ENCODE assay signal across 8 cellular contexts in genomic region chr2:148614332-148615049, GRCh38. TPM values are rescaled to one million over a fixed set of nuclear protein-coding genes. Genes with fewer than 3 reads are reported as not detected.
DNase-seq lines count a peak whose midpoint lies in the region; ATAC-seq, FAIRE-seq and TF ChIP-seq lines count a peak whose summit lies in the region.

No MANE protein-coding gene starts in this region.

- FAIRE-seq in GM19239 (lab: Jason Lieb, UNC), result peak; percentile 93

- H3K4me1 Mint-ChIP-seq in CD14-positive monocyte, result peaks cover 28% of the 10 kb centered on the region
- H3K4me1 Mint-ChIP-seq in endodermal cell, result peaks cover 32% of the 10 kb centered on the region
- peaks cover 25% of the 10 kb centered on the region for H3K4me1 Mint-ChIP-seq in neural progenitor cell

- H3K36me3 ChIP-seq in endodermal cell (ENCODE audit: control insufficient read depth, insufficient read depth, low read length) (no peaks in the 10 kb centered on the region), neural progenitor cell (no peaks in the 10 kb centered on the region)

- H3K27me3 Mint-ChIP-seq in CD14-positive monocyte (ENCODE audit: low read depth in 3 of 3) (no peaks in the 10 kb centered on the region), endodermal cell (ENCODE audit: insufficient read depth) (no peaks in the 10 kb centered on the region), neural progenitor cell (ENCODE audit: insufficient read depth, low read depth) (no peaks in the 10 kb centered on the region)

- no peaks in the 10 kb centered on the region for H4K20me1 ChIP-seq in neural progenitor cell (ENCODE audit: low read depth)

- H3K36me3 Mint-ChIP-seq in CD14-positive monocyte (no peaks in the 10 kb centered on the region), endodermal cell (ENCODE audit: low read depth) (no peaks in the 10 kb centered on the region), neural progenitor cell (no peaks in the 10 kb centered on the region)

- peaks cover 5% of the 10 kb centered on the region for H3F3A ChIP-seq in neural progenitor cell (ENCODE audit: low read depth)

- H3K27ac ChIP-seq in endodermal cell (ENCODE audit: low read depth, low read length) (peak overlapping the region; percentile 3), neural progenitor cell (no peak overlapping the region)

- H3K9ac ChIP-seq in endodermal cell (ENCODE audit: extremely low read depth, low read length, poor library complexity, severe bottlenecking) (no peak overlapping the region), neural progenitor cell (no peak overlapping the region)

- H3K27ac Mint-ChIP-seq in CD14-positive monocyte, result peak overlapping the region; percentile 87 to 94 (median 92)
- peak overlapping the region; percentile 37 for H3K27ac Mint-ChIP-seq in endodermal cell
- H3K27ac Mint-ChIP-seq in neural progenitor cell, result peak overlapping the region; percentile 84

- H3K4me2 ChIP-seq in neural progenitor cell, result peak overlapping the region; percentile 50

- H3K4me3 ChIP-seq in endodermal cell (ENCODE audit: low read length), result no peak overlapping the region
- no peak overlapping the region for H3K4me3 ChIP-seq in neural progenitor cell

- ATAC-seq in HG03108 (IDR thresholded peaks at IDR 0.05; ENCODE audit: unreplicated experiment), result peak; percentile 91

- TF ChIP-seq CTCF in CD14-positive monocyte (IDR thresholded peaks at IDR 0.05) (no peak), endodermal cell (conservative IDR thresholded peaks at IDR 0.05) (no peak), neural progenitor cell (IDR thresholded peaks at IDR 0.05) (no peak)

- H3K4me3 Mint-ChIP-seq in CD14-positive monocyte (peak overlapping the region; percentile 51 to 83), endodermal cell (no peak overlapping the region), neural progenitor cell (no peak overlapping the region)

- H3K9me3 Mint-ChIP-seq in CD14-positive monocyte (peaks cover 0 to 1% (median 0%) of the 10 kb centered on the region in 7 donors), endodermal cell (no peaks in the 10 kb centered on the region), neural progenitor cell (no peaks in the 10 kb centered on the region)

- 58 to 73% methylated on average over 3 to 5 of the region's 5 CpGs for WGBS in endodermal cell (ENCODE audit: insufficient coverage in 1 of 2, insufficient read length in 1 of 2), 2 experiments

- peaks cover 6% of the 10 kb centered on the region for H3K4me1 ChIP-seq in endodermal cell (ENCODE audit: control insufficient read depth, insufficient read depth, low read length)
- H3K4me1 ChIP-seq in neural progenitor cell, result peaks cover 23% of the 10 kb centered on the region

- intact Hi-C loops in CD14-positive monocyte (cut with micrococcal nuclease), result loop anchor here in 1 of 2 donors (2.0 kb wide), 1 partner anchor 28 kb away; no protein-coding TSS in a partner anchor

- H3K79me2 ChIP-seq in neural progenitor cell (ENCODE audit: low read depth), result no peaks in the 10 kb centered on the region

- H3K27me3 ChIP-seq in endodermal cell (ENCODE audit: control insufficient read depth, insufficient read depth, low read length, poor library complexity, severe bottlenecking), result no peaks in the 10 kb centered on the region
- H3K27me3 ChIP-seq in neural progenitor cell, result no peaks in the 10 kb centered on the region

- no peaks in the 10 kb centered on the region for H3K9me3 ChIP-seq in endodermal cell (ENCODE audit: control insufficient read depth, low read length)
- no peaks in the 10 kb centered on the region for H3K9me3 ChIP-seq in neural progenitor cell (ENCODE audit: low read depth)

- DNase-seq in CD14-positive monocyte (ENCODE audit: low spot score) (peak; percentile 48), GM19239 (ENCODE audit: insufficient read length, low spot score) (peak; percentile 44), RPMI8226 (peak; percentile 49), endodermal cell (no peak), neural progenitor cell (ENCODE audit: low spot score) (no peak), NCI-H2107 treated with DMSO at 0.1 percent for 48 hours (lab: John Stamatoyannopoulos, UW; ENCODE audit: unreplicated experiment) (no peak), SHP77 (lab: John Stamatoyannopoulos, UW) (no peak)

- H2AFZ ChIP-seq in neural progenitor cell (replicated peaks), result no peak overlapping the region

RNA-seq across cellular contexts. Expression of gene EPC2, which starts 30.1 kb away (rescaled TPM):
- polyA plus RNA-seq in CD14-positive monocyte, result 1 to 10 TPM; 1.4 to 2.0 TPM
- 10 to 100 TPM; 23.0 to 32.0 TPM for total RNA-seq in endodermal cell
- polyA plus RNA-seq in endodermal cell (2013, experiment 1 of 2), result 23.9 TPM
- polyA plus RNA-seq in endodermal cell (2013, experiment 2 of 2), result 24.6 TPM
- total RNA-seq in neural progenitor cell (ENCODE audit: low replicate concordance), result 28.0 and 39.3 TPM in 2 replicates

Comparison
In these comparisons a context has a peak if more than half of its experiments do, and no peak if none do; other contexts are left out.
1. DNase-seq: peak in CD14-positive monocyte (single experiment), GM19239 (single experiment) and RPMI8226 (single experiment); none in endodermal cell (single experiment), neural progenitor cell (single experiment), NCI-H2107 treated with DMSO at 0.1 percent for 48 hours (single experiment) and SHP77 (0 of 2).
2. H3K27ac Mint-ChIP-seq: peak in every context shown above with its lines; median percentile 92 in CD14-positive monocyte; 84 in neural progenitor cell; 37 in endodermal cell.
3. H3K4me3 Mint-ChIP-seq: peak in CD14-positive monocyte (2 of 2); none in endodermal cell (single experiment) and neural progenitor cell (single experiment).